In genomic region chr1:231695439-231696255, GRCh38 we compare ENCODE assay signal across 18 cellular contexts.
DNase-seq lines count a peak whose midpoint lies in the region; ATAC-seq, FAIRE-seq and TF ChIP-seq lines count a peak whose summit lies in the region.
"Had no signal": no experiment of that assay in that cellular context is flagged by ENCODE, and none has a peak within 500 bp of the region (broad histone marks: within the 10 kb centered on the region; RNA-seq: fewer than 3 reads in every experiment).

No MANE protein-coding gene starts in this region.

- DNase-seq in CD4-positive, CD25-positive, alpha-beta regulatory T cell, result no peak
- DNase-seq in NCI-H2171 (lab: John Stamatoyannopoulos, UW) (peak; percentile 49), bronchial epithelial cell (ENCODE audit: low read depth) (no peak), germinal center (ENCODE audit: low spot score) (no peak)
- DNase-seq: activated CD4-positive, alpha-beta T cell treated with anti-CD3 and anti-CD28 coated beads for 48 hours; activated T-cell treated with anti-CD3 and anti-CD28 coated beads, Interleukin-2, amount 50 U/mL, for 48 hours; EL; gastrocnemius medialis; NCI-H526; thyroid gland had no signal

- peaks cover 6 to 14% (median 8%) of the 10 kb centered on the region in 4 donors for H3K4me1 Mint-ChIP-seq in CD4-positive, CD25-positive, alpha-beta regulatory T cell
- peaks cover 59% of the 10 kb centered on the region for H3K4me1 Mint-ChIP-seq in nephron

- no peak overlapping the region for H3K4me3 ChIP-seq in CD4-positive, CD25-positive, alpha-beta regulatory T cell (ENCODE audit: low read depth, low read length)
- no peak overlapping the region for H3K4me3 ChIP-seq in bronchial epithelial cell (ENCODE audit: low read depth, low read length)
- H3K4me3 ChIP-seq: gastrocnemius medialis, GM12878, thyroid gland had no signal

- H3K36me3 ChIP-seq in CD4-positive, CD25-positive, alpha-beta regulatory T cell (ENCODE audit: control insufficient read depth, insufficient read depth, low read length), result peaks cover 17% of the 10 kb centered on the region
- no peaks in the 10 kb centered on the region for H3K36me3 ChIP-seq in bronchial epithelial cell (ENCODE audit: control insufficient read depth, insufficient read depth, low read length)
- H3K36me3 ChIP-seq: gastrocnemius medialis, thyroid gland had no signal

- no peak overlapping the region for H3K4me3 Mint-ChIP-seq in CD4-positive, CD25-positive, alpha-beta regulatory T cell
- peak overlapping the region in 2 of 3 experiments; percentile 26 to 53 for H3K4me3 Mint-ChIP-seq in nephron
- H3K4me3 Mint-ChIP-seq: T-helper 1 cell treated with Interleukin-12 subunit alpha and Interleukin-12 subunit beta and Interleukin-4 antibody, amounts not matched to agents 30 μg/mL and 1 μg/mL, for 36 hours had no signal

- H3K36me3 Mint-ChIP-seq in CD4-positive, CD25-positive, alpha-beta regulatory T cell, result peaks cover 35% of the 10 kb centered on the region
- peaks cover 2% of the 10 kb centered on the region for H3K36me3 Mint-ChIP-seq in nephron (ENCODE audit: low read depth)

- H3K9me3 ChIP-seq in CD4-positive, CD25-positive, alpha-beta regulatory T cell (ENCODE audit: control insufficient read depth in 2 of 2, low read length in 2 of 2), result no peaks in the 10 kb centered on the region
- H3K9me3 ChIP-seq: gastrocnemius medialis, thyroid gland had no signal

- no peaks in the 10 kb centered on the region for H3K27me3 ChIP-seq in CD4-positive, CD25-positive, alpha-beta regulatory T cell (ENCODE audit: control insufficient read depth, insufficient read depth, low read length)
- H3K27me3 ChIP-seq in bronchial epithelial cell (ENCODE audit: control insufficient read depth, insufficient read depth, low read length), result peaks cover 2% of the 10 kb centered on the region
- H3K27me3 ChIP-seq: gastrocnemius medialis, thyroid gland had no signal

- H3K27ac ChIP-seq in CD4-positive, CD25-positive, alpha-beta regulatory T cell (ENCODE audit: insufficient read depth, low read length, poor library complexity, severe bottlenecking), result no peak overlapping the region
- H3K27ac ChIP-seq: thyroid gland had no signal

- no peaks in the 10 kb centered on the region for H3K27me3 Mint-ChIP-seq in CD4-positive, CD25-positive, alpha-beta regulatory T cell
- H3K27me3 Mint-ChIP-seq in nephron (ENCODE audit: low read depth), result peaks cover 4% of the 10 kb centered on the region

- H3K27ac Mint-ChIP-seq in CD4-positive, CD25-positive, alpha-beta regulatory T cell, result peak overlapping the region in 2 of 3 donors; percentile 4 to 17
- peak overlapping the region; percentile 6 to 67 (median 53) for H3K27ac Mint-ChIP-seq in nephron
- H3K27ac Mint-ChIP-seq: T-helper 1 cell treated with Interleukin-12 subunit alpha and Interleukin-12 subunit beta and Interleukin-4 antibody, amounts not matched to agents 30 μg/mL and 1 μg/mL, for 36 hours had no signal

- FAIRE-seq in bronchial epithelial cell (lab: Jason Lieb, UNC), result peak; percentile 64
- FAIRE-seq: GM12878, keratinocyte, RCC 7860 had no signal

- H3K9me3 Mint-ChIP-seq in CD4-positive, CD25-positive, alpha-beta regulatory T cell, result peaks cover 0 to 2% (median 0%) of the 10 kb centered on the region in 7 donors
- H3K9me3 Mint-ChIP-seq in nephron, result no peaks in the 10 kb centered on the region
- H3K9me3 Mint-ChIP-seq: T-helper 1 cell treated with Interleukin-12 subunit alpha and Interleukin-12 subunit beta and Interleukin-4 antibody, amounts not matched to agents 30 μg/mL and 1 μg/mL, for 36 hours had no signal

- no peak for TF ChIP-seq CTCF in bronchial epithelial cell (IDR thresholded peaks at IDR 0.05; ENCODE audit: insufficient read depth, low read length, severe bottlenecking)
- TF ChIP-seq CTCF in nephron (IDR thresholded peaks at IDR 0.05; ENCODE audit: unreplicated experiment in 3 of 3), result no peak

- no peak for ATAC-seq in CD4-positive, CD25-positive, alpha-beta regulatory T cell (ENCODE audit: low read depth in 2 of 2)
- ATAC-seq in GM21381 (IDR thresholded peaks at IDR 0.05; ENCODE audit: unreplicated experiment), result no peak
- no peak for ATAC-seq in HG02870 (IDR thresholded peaks at IDR 0.05; ENCODE audit: unreplicated experiment)
- ATAC-seq in GM21367 (IDR thresholded peaks at IDR 0.05; ENCODE audit: unreplicated experiment), result no peak
- ATAC-seq: gastrocnemius medialis, GM12878 had no signal

- H3K4me1 ChIP-seq in CD4-positive, CD25-positive, alpha-beta regulatory T cell (ENCODE audit: control insufficient read depth, insufficient read depth, low read length, poor library complexity, severe bottlenecking), result no peaks in the 10 kb centered on the region

Comparison
In these comparisons a context has a peak if more than half of its experiments do, and no peak if none do; other contexts are left out.
1. H3K4me3 Mint-ChIP-seq: peak in nephron (2 of 3); none in CD4-positive, CD25-positive, alpha-beta regulatory T cell (0 of 4).